ENCODE assay signal across 8 cellular contexts in genomic region chr19:56315076-56315828, GRCh38. TPM values are rescaled to one million over a fixed set of nuclear protein-coding genes. Genes with fewer than 3 reads are reported as not detected.
DNase-seq lines count a peak whose midpoint lies in the region; ATAC-seq lines count a peak whose summit lies in the region.

No MANE protein-coding gene starts in this region.

- H3K4me3 Mint-ChIP-seq in IgD-negative memory B cell: peak overlapping the region; percentile 92 to 100 (median 96)

- H3K4me1 Mint-ChIP-seq in IgD-negative memory B cell: peaks cover 8 to 15% (median 13%) of the 10 kb centered on the region in 3 donors

- H3K27ac Mint-ChIP-seq in IgD-negative memory B cell: peak overlapping the region; percentile 96 to 100 (median 99)

- H3K27me3 Mint-ChIP-seq in IgD-negative memory B cell: no peaks in the 10 kb centered on the region

- peak; percentile 73 for ATAC-seq in GM21576 (IDR thresholded peaks at IDR 0.05; ENCODE audit: unreplicated experiment)

- H3K36me3 Mint-ChIP-seq in IgD-negative memory B cell: no peaks in the 10 kb centered on the region

- peak; percentile 98 for DNase-seq in DMS114 treated with DMSO at 0.1 percent for 48 hours (lab: John Stamatoyannopoulos, UW; ENCODE audit: unreplicated experiment)
- peak; percentile 99 for DNase-seq in OCI-M1 (lab: John Stamatoyannopoulos, UW)
- peak; percentile 80 for DNase-seq in activated T-cell treated with anti-CD3 and anti-CD28 coated beads for 48 hours (ENCODE audit: low read depth)
- DNase-seq in epithelial cell of prostate (ENCODE audit: low read depth, low spot score): peak; percentile 94
- DNase-seq in stimulated activated CD8-positive, alpha-beta memory T cell treated with anti-CD3 and anti-CD28 coated beads, Interleukin-2, amount 100 ng/mL, for 48 hours (ENCODE audit: low read depth in 2 of 2): peak; percentile 71 to 81

- no peaks in the 10 kb centered on the region for H3K27me3 ChIP-seq in mononuclear cell (ENCODE audit: insufficient read depth, low read length)

- peak overlapping the region; percentile 94 for H3K27ac ChIP-seq in epithelial cell of prostate

- no peaks in the 10 kb centered on the region for H3K9me3 ChIP-seq in mononuclear cell (ENCODE audit: low read depth, low read length)

- H3K9me3 Mint-ChIP-seq in IgD-negative memory B cell: no peaks in the 10 kb centered on the region

- peaks cover 39% of the 10 kb centered on the region for H3K4me1 ChIP-seq in mononuclear cell (ENCODE audit: insufficient read depth, low read length)

- peak overlapping the region; percentile 71 for H3K4me3 ChIP-seq in mononuclear cell (ENCODE audit: low read length)

RNA-seq across cellular contexts. Expression of gene ZSCAN5A, which starts 0.6 kb away (rescaled TPM):
- polyA plus RNA-seq in IgD-negative memory B cell: 7.0 TPM
- total RNA-seq in mononuclear cell: 4.5 TPM

RNA-seq across cellular contexts. Expression of gene EDDM13, which starts 42.7 kb away (rescaled TPM):
- polyA plus RNA-seq in IgD-negative memory B cell: not detected
- not detected for total RNA-seq in mononuclear cell

Comparison
In these comparisons a context has a peak if more than half of its experiments do, and no peak if none do; other contexts are left out.
1. Peak in every context shown above with its lines: DNase-seq, ATAC-seq, H3K4me3 ChIP-seq and H3K27ac ChIP-seq.